ENCODE assay signal across 11 cellular contexts in genomic region chr20:34559311-34560140, GRCh38. TPM values are rescaled to one million over a fixed set of nuclear protein-coding genes. Genes with fewer than 3 reads are reported as not detected.
DNase-seq lines count a peak whose midpoint lies in the region; ATAC-seq, FAIRE-seq and TF ChIP-seq lines count a peak whose summit lies in the region.
"Had no signal": no experiment of that assay in that cellular context is flagged by ENCODE, and none has a peak within 500 bp of the region (broad histone marks: within the 10 kb centered on the region; RNA-seq: fewer than 3 reads in every experiment).

No MANE protein-coding gene starts in this region.

- peak overlapping the region; percentile 84 for H3K4me3 Mint-ChIP-seq in CD4-positive, alpha-beta T cell
- peak overlapping the region; percentile 57 for H3K4me3 Mint-ChIP-seq in activated CD4-positive, alpha-beta memory T cell treated with anti-CD3 and anti-CD28 coated beads, Interleukin-2, amount 10 ng/mL, durations not matched to agents 7 days and 5 days

- H3K36me3 Mint-ChIP-seq in CD4-positive, alpha-beta T cell (ENCODE audit: low read depth) = peaks cover 2% of the 10 kb centered on the region
- no peaks in the 10 kb centered on the region for H3K36me3 Mint-ChIP-seq in activated CD4-positive, alpha-beta memory T cell treated with anti-CD3 and anti-CD28 coated beads, Interleukin-2, amount 10 ng/mL, durations not matched to agents 7 days and 5 days (ENCODE audit: low read depth)

- POLR2A ChIA-PET in CD4-positive, alpha-beta T cell (lab: Charles Lee) = interaction anchor here (1.1 to 2.1 kb wide), 2 partner anchors 8 to 44 kb away, joined by 3 to 17 read pairs; partner anchors contain the start of gene DYNLRB1
- POLR2A ChIA-PET in activated CD4-positive, alpha-beta memory T cell treated with anti-CD3 and anti-CD28 coated beads, Interleukin-2, amount 10 ng/mL, durations not matched to agents 7 days and 5 days (lab: Charles Lee) = interaction anchor here (1.1 to 2.8 kb wide), 7 partner anchors 11 to 196 kb away, joined by 3 to 11 read pairs (median 9); partner anchors contain the start of genes DYNLRB1, ITCH, PIGU and TP53INP2

- H3K4me1 ChIP-seq in pancreas = peaks cover 0 to 7% (median 5%) of the 10 kb centered on the region in 3 donors

- H3K4me1 Mint-ChIP-seq in CD4-positive, alpha-beta T cell (ENCODE audit: low read depth) = peaks cover 14% of the 10 kb centered on the region
- H3K4me1 Mint-ChIP-seq in activated CD4-positive, alpha-beta memory T cell treated with anti-CD3 and anti-CD28 coated beads, Interleukin-2, amount 10 ng/mL, durations not matched to agents 7 days and 5 days = peaks cover 18% of the 10 kb centered on the region

- TF ChIP-seq POLR2A in H54 (IDR thresholded peaks at IDR 0.05; ENCODE audit: low read depth, low read length) = no peak

- no peaks in the 10 kb centered on the region for H3K27me3 Mint-ChIP-seq in CD4-positive, alpha-beta T cell
- H3K27me3 Mint-ChIP-seq in activated CD4-positive, alpha-beta memory T cell treated with anti-CD3 and anti-CD28 coated beads, Interleukin-2, amount 10 ng/mL, durations not matched to agents 7 days and 5 days = no peaks in the 10 kb centered on the region

- CTCF ChIA-PET in CD4-positive, alpha-beta T cell (lab: Charles Lee) = no interaction called here
- CTCF ChIA-PET in activated CD4-positive, alpha-beta memory T cell treated with anti-CD3 and anti-CD28 coated beads, Interleukin-2, amount 10 ng/mL, durations not matched to agents 7 days and 5 days (lab: Charles Lee) = interaction anchor here (1.4 kb wide), 1 partner anchor 210 kb away, joined by 7 read pairs; no protein-coding TSS in a partner anchor

- H3K4me3 ChIP-seq in fibroblast of villous mesenchyme (ENCODE audit: low read depth, low read length) (peak overlapping the region; percentile 75), pancreas (peak overlapping the region in 2 of 4 donors; percentile 58 to 63)

- H3K27ac ChIP-seq in CD4-positive, alpha-beta T cell (ENCODE audit: low read depth, low read length) = peak overlapping the region; percentile 21
- H3K27ac ChIP-seq in pancreas = peak overlapping the region; percentile 80 to 89 (median 89)

- no peak for DNase-seq in CD4-positive, alpha-beta T cell
- DNase-seq in activated CD4-positive, alpha-beta memory T cell treated with anti-CD3 and anti-CD28 coated beads, Interleukin-2, amount 10 ng/mL, durations not matched to agents 7 days and 5 days = no peak
- DNase-seq in fibroblast of villous mesenchyme (ENCODE audit: low read depth) (no peak), pancreas (peak in 3 of 6 donors; percentile 34 to 87 (median 56)), DMS153 (lab: John Stamatoyannopoulos, UW) (no peak), hepatic stellate cell (ENCODE audit: low spot score) (no peak), COLO829 (ENCODE audit: low spot score) (no peak), H54 (ENCODE audit: insufficient read length, low spot score) (no peak)
- DNase-seq: activated CD4-positive, CD25-positive, alpha-beta regulatory T cell had no signal

- no peaks in the 10 kb centered on the region for H3K9me3 Mint-ChIP-seq in CD4-positive, alpha-beta T cell
- H3K9me3 Mint-ChIP-seq in activated CD4-positive, alpha-beta memory T cell treated with anti-CD3 and anti-CD28 coated beads, Interleukin-2, amount 10 ng/mL, durations not matched to agents 7 days and 5 days = no peaks in the 10 kb centered on the region

- no peak for ATAC-seq in CD4-positive, alpha-beta T cell (ENCODE audit: poor library complexity)
- peak in 1 of 4 donors; percentile 4 for ATAC-seq in pancreas

- no peak for FAIRE-seq in pancreas (lab: Jason Lieb, UNC)
- FAIRE-seq in H54 (lab: Jason Lieb, UNC) = no peak
- FAIRE-seq: GM18507, islet of Langerhans had no signal

- H3K27me3 ChIP-seq in CD4-positive, alpha-beta T cell (ENCODE audit: control insufficient read depth, insufficient read depth, low read length) = no peaks in the 10 kb centered on the region
- no peaks in the 10 kb centered on the region for H3K27me3 ChIP-seq in pancreas

- 69 to 74% methylated on average over 39 to 43 of the region's 43 CpGs for WGBS in pancreas, 2 donors

- no peaks in the 10 kb centered on the region for H3K36me3 ChIP-seq in pancreas

- peak overlapping the region; percentile 90 for H3K27ac Mint-ChIP-seq in CD4-positive, alpha-beta T cell
- peak overlapping the region; percentile 58 for H3K27ac Mint-ChIP-seq in activated CD4-positive, alpha-beta memory T cell treated with anti-CD3 and anti-CD28 coated beads, Interleukin-2, amount 10 ng/mL, durations not matched to agents 7 days and 5 days

- no peak for TF ChIP-seq CTCF in CD4-positive, alpha-beta T cell (IDR thresholded peaks at IDR 0.05)
- TF ChIP-seq CTCF in fibroblast of villous mesenchyme (IDR thresholded peaks at IDR 0.05; ENCODE audit: insufficient read depth, low read depth, low read length) (no peak), pancreas (IDR thresholded peaks at IDR 0.05) (no peak)

- intact Hi-C loops in CD4-positive, alpha-beta T cell (cut with DNase I, micrococcal nuclease) = loop anchor here (5.0 kb wide), 4 partner anchors 118 to 1067 kb away; partner anchors contain the start of genes CBFA2T2 (in 1 of the 2), PIGU (in 1 of the 2) and TP53INP2 (in 1 of the 2)
- intact Hi-C loops in pancreas (cut with DNase I) = no loop called here

- H3K9me3 ChIP-seq in CD4-positive, alpha-beta T cell (ENCODE audit: control insufficient read depth, low read length) = no peaks in the 10 kb centered on the region
- no peaks in the 10 kb centered on the region for H3K9me3 ChIP-seq in pancreas

RNA-seq across cellular contexts. Expression of gene MAP1LC3A, which starts 1.0 kb away (rescaled TPM):
- total RNA-seq in CD4-positive, alpha-beta T cell = 10 to 100 TPM; 17.5 to 17.7 TPM
- 10 to 100 TPM in 1 of 2 experiments, 1 to 10 TPM in 1; 8.9 to 10.5 TPM for total RNA-seq in activated CD4-positive, alpha-beta memory T cell treated with anti-CD3 and anti-CD28 coated beads, Interleukin-2, amount 10 ng/mL, durations not matched to agents 7 days and 5 days
- total RNA-seq in fibroblast of villous mesenchyme (13.4 and 17.1 TPM in 2 replicates), pancreas (10 to 100 TPM in 5 of 6 donors, 1 to 10 TPM in 1; 9.4 to 19.7 (median 12.3) TPM)
- 10 to 100 TPM; 57.6 to 94.2 TPM for polyA plus RNA-seq in pancreas

RNA-seq across cellular contexts. Expression of gene DYNLRB1, which starts 43.3 kb away (rescaled TPM):
- total RNA-seq in CD4-positive, alpha-beta T cell = 10 to 100 TPM; 38.3 to 40.3 TPM
- 100 to 1,000 TPM; 107 to 109 TPM for total RNA-seq in activated CD4-positive, alpha-beta memory T cell treated with anti-CD3 and anti-CD28 coated beads, Interleukin-2, amount 10 ng/mL, durations not matched to agents 7 days and 5 days
- total RNA-seq in fibroblast of villous mesenchyme (57.4 and 59.6 TPM in 2 replicates), pancreas (10 to 100 TPM; 26.9 to 57.2 (median 38.5) TPM)
- polyA plus RNA-seq in pancreas = 100 to 1,000 TPM; 129 to 178 TPM

Comparison
In these comparisons a context has a peak if more than half of its experiments do, and no peak if none do; other contexts are left out.
1. intact Hi-C loops: an anchor here in CD4-positive, alpha-beta T cell (5.0 kb wide); none called in pancreas.